In genomic region chr1:244862354-244862698, GRCh38 we compare ENCODE assay signal across 8 cellular contexts. TPM values are rescaled to one million over a fixed set of nuclear protein-coding genes. Genes with fewer than 3 reads are reported as not detected.
DNase-seq lines count a peak whose midpoint lies in the region; ATAC-seq and TF ChIP-seq lines count a peak whose summit lies in the region.

No MANE protein-coding gene starts in this region.

- peaks cover 63% of the 10 kb centered on the region for H3K36me3 ChIP-seq in DND-41 (ENCODE audit: insufficient read depth, low read length)

- H3K27ac Mint-ChIP-seq in chondrocyte (ENCODE audit: unreplicated experiment) (peak overlapping the region; percentile 97), naive B cell (peak overlapping the region; percentile 95 to 99 (median 98))

- H3K27me3 Mint-ChIP-seq in chondrocyte (ENCODE audit: low read depth) = no peaks in the 10 kb centered on the region
- peaks cover 0 to 4% (median 0%) of the 10 kb centered on the region in 3 donors for H3K27me3 Mint-ChIP-seq in naive B cell

- H3K27me3 ChIP-seq in DND-41 (ENCODE audit: insufficient read depth, low read length, poor library complexity) = no peaks in the 10 kb centered on the region

- ATAC-seq in DND-41 (ENCODE audit: insufficient read depth, low read depth) = no peak
- no peak for ATAC-seq in naive B cell (ENCODE audit: low read depth in 2 of 2)
- no peak for ATAC-seq in GM19467 (IDR thresholded peaks at IDR 0.05; ENCODE audit: unreplicated experiment)

- H4K20me1 ChIP-seq in DND-41 (ENCODE audit: insufficient read depth, low read length) = peaks cover 55% of the 10 kb centered on the region

- peak overlapping the region; percentile 63 for H3K27ac ChIP-seq in DND-41 (ENCODE audit: low read length)

- TF ChIP-seq CTCF in DND-41 (IDR thresholded peaks at IDR 0.05; ENCODE audit: borderline replicate concordance, extremely low read depth, low read length, poor library complexity, severe bottlenecking) (no peak), NB4 (IDR thresholded peaks at IDR 0.05; ENCODE audit: low read depth, low read length) (no peak), chondrocyte (IDR thresholded peaks at IDR 0.05) (no peak)

- peaks cover 65% of the 10 kb centered on the region for H3K4me1 ChIP-seq in DND-41 (ENCODE audit: insufficient read depth, low read length)

- H3K9me3 ChIP-seq in DND-41 (ENCODE audit: insufficient read depth, low read length, severe bottlenecking) = no peaks in the 10 kb centered on the region

- DNase-seq in DND-41 (no peak), NB4 (ENCODE audit: low read depth) (peak; percentile 50), chondrocyte (ENCODE audit: low spot score) (no peak), naive B cell (no peak), cerebellar nuclear complex (lab: John Stamatoyannopoulos, UW) (no peak), NCI-H1930 (lab: John Stamatoyannopoulos, UW) (no peak), LoVo (ENCODE audit: low spot score) (no peak)

- no peaks in the 10 kb centered on the region for H3K9me3 Mint-ChIP-seq in chondrocyte (ENCODE audit: low read depth)
- no peaks in the 10 kb centered on the region for H3K9me3 Mint-ChIP-seq in naive B cell

- H3K4me3 Mint-ChIP-seq in chondrocyte (ENCODE audit: unreplicated experiment) (peak overlapping the region; percentile 91), naive B cell (peak overlapping the region; percentile 82 to 99 (median 96))

- H3K4me2 ChIP-seq in DND-41 (ENCODE audit: insufficient read depth, low read length) = peak overlapping the region; percentile 75

- H3K79me2 ChIP-seq in DND-41 (ENCODE audit: insufficient read depth, low read length) = peaks cover 83% of the 10 kb centered on the region

- TF ChIP-seq POLR2A in NB4 (IDR thresholded peaks at IDR 0.05; ENCODE audit: extremely low read depth, insufficient read length) = no peak

- H2AFZ ChIP-seq in DND-41 (ENCODE audit: low read depth, low read length) = no peak overlapping the region

- peaks cover 54% of the 10 kb centered on the region for H3K4me1 Mint-ChIP-seq in chondrocyte (ENCODE audit: low read depth)
- peaks cover 28 to 49% (median 47%) of the 10 kb centered on the region in 3 donors for H3K4me1 Mint-ChIP-seq in naive B cell

- H3K9ac ChIP-seq in DND-41 (ENCODE audit: low read depth, low read length) = peak overlapping the region; percentile 96

- H3K4me3 ChIP-seq in DND-41 (ENCODE audit: low read depth in 1 of 2, low read length in 2 of 2) (peak overlapping the region; percentile 64 to 66; a peak in 3 of 4 replicates), NB4 (ENCODE audit: low read depth, low read length) (peak overlapping the region; percentile 84)

- H3K36me3 Mint-ChIP-seq in chondrocyte (ENCODE audit: low read depth) (peaks cover 24% of the 10 kb centered on the region), naive B cell (peaks cover 16% of the 10 kb centered on the region in 2 donors)

RNA-seq across cellular contexts. Expression of gene HNRNPU, which starts 2.0 kb away (rescaled TPM):
- total RNA-seq in chondrocyte = 223 to 285 TPM (median 226 TPM) in 3 replicates
- polyA plus RNA-seq in naive B cell (ENCODE audit: low read depth in 6 of 6) = 100 to 1,000 TPM; 131 to 412 (median 247) TPM

RNA-seq across cellular contexts. Expression of gene COX20, which starts 26.9 kb away (rescaled TPM):
- total RNA-seq in chondrocyte = 31.6 to 36.6 TPM (median 33.6 TPM) in 3 replicates
- polyA plus RNA-seq in naive B cell (ENCODE audit: low read depth in 6 of 6) = 10 to 100 TPM; 33.5 to 70.9 (median 49.7) TPM
